14 cellular contexts compared by ENCODE assay signal in the genomic region with DNA sequence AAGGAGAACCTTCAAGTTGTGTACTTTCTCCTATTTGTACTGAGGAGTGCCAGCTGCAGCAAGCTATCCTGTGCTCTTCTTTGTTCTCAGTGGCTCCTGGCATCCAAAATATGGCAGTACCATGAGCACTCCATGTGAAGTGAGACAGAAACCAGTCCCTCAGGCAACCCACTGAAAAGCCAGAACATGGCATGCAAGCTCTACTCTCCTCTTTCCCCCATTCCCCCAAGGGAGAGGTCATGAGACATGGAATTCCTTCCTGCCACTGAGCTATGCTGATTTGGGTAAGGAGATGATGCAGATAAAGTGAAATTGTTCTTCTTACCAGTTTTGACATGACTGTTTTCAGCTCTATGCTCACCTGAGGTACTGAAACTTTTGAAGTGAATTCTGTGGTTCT. TPM values are rescaled to one million over a fixed set of nuclear protein-coding genes. Genes with fewer than 3 reads are reported as not detected.
DNase-seq lines count a peak whose midpoint lies in the region; ATAC-seq and TF ChIP-seq lines count a peak whose summit lies in the region.
"Had no signal": no experiment of that assay in that cellular context is flagged by ENCODE, and none has a peak within 500 bp of the region (broad histone marks: within the 10 kb centered on the region; RNA-seq: fewer than 3 reads in every experiment).

No MANE protein-coding gene starts in this region.

- DNase-seq in ELF-1 (ENCODE audit: low read depth, low spot score) (peak; percentile 18), chondrocyte (ENCODE audit: low spot score) (no peak), foreskin melanocyte (peak; percentile 65), type B pancreatic cell (ENCODE audit: extremely low spot score, unreplicated experiment) (no peak), DMS79 (lab: John Stamatoyannopoulos, UW) (no peak)
- DNase-seq in activated T-cell treated with anti-CD3 and anti-CD28 coated beads, Interleukin-2, amount 50 U/mL, for 1 hour = no peak
- DNase-seq: 8988T; AML-193; Caco-2; CD8-positive, alpha-beta memory T cell; GM23248; H9 had no signal

- H3K9me3 Mint-ChIP-seq in chondrocyte (ENCODE audit: low read depth) = peaks cover 11% of the 10 kb centered on the region
- H3K9me3 Mint-ChIP-seq in type B pancreatic cell = peaks cover 6% of the 10 kb centered on the region
- H3K9me3 Mint-ChIP-seq: H9 had no signal

- H3K27ac Mint-ChIP-seq in chondrocyte (ENCODE audit: unreplicated experiment) (peak overlapping the region; percentile 52), type B pancreatic cell (peak overlapping the region; percentile 44)
- H3K27ac Mint-ChIP-seq: CD8-positive, alpha-beta memory T cell; H9 had no signal

- H3K4me3 Mint-ChIP-seq in chondrocyte (ENCODE audit: unreplicated experiment) (no peak overlapping the region), type B pancreatic cell (no peak overlapping the region)
- H3K4me3 Mint-ChIP-seq: CD8-positive, alpha-beta memory T cell; H9 had no signal

- no peaks in the 10 kb centered on the region for H3K27me3 Mint-ChIP-seq in chondrocyte (ENCODE audit: low read depth)
- H3K27me3 Mint-ChIP-seq in type B pancreatic cell = no peaks in the 10 kb centered on the region

- ATAC-seq in HG03565 (IDR thresholded peaks at IDR 0.05; ENCODE audit: unreplicated experiment) = no peak
- ATAC-seq: HepG2 had no signal

- no peak for TF ChIP-seq CTCF in chondrocyte (IDR thresholded peaks at IDR 0.05)
- TF ChIP-seq CTCF in type B pancreatic cell (conservative IDR thresholded peaks at IDR 0.05) = no peak

- peaks cover 36% of the 10 kb centered on the region for H3K36me3 Mint-ChIP-seq in chondrocyte (ENCODE audit: low read depth)
- H3K36me3 Mint-ChIP-seq in type B pancreatic cell = no peaks in the 10 kb centered on the region
- H3K36me3 Mint-ChIP-seq: CD8-positive, alpha-beta memory T cell had no signal

- H3K4me1 Mint-ChIP-seq in chondrocyte (ENCODE audit: low read depth) (no peaks in the 10 kb centered on the region), type B pancreatic cell (ENCODE audit: unreplicated experiment) (no peaks in the 10 kb centered on the region)
- H3K4me1 Mint-ChIP-seq: CD8-positive, alpha-beta memory T cell had no signal

RNA-seq across cellular contexts. Expression of a gene that starts 22.7 kb away (rescaled TPM):
- total RNA-seq in chondrocyte (3.6 to 12.6 TPM (median 4.4 TPM) in 3 replicates), type B pancreatic cell (ENCODE audit: low replicate concordance) (9.5 and 16.0 TPM in 2 replicates)

RNA-seq across cellular contexts. Expression of a gene that starts 44.4 kb away (rescaled TPM):
- total RNA-seq in chondrocyte = 118 to 202 TPM (median 122 TPM) in 3 replicates
- total RNA-seq in type B pancreatic cell (ENCODE audit: low replicate concordance) = 97.8 and 164 TPM in 2 replicates

Comparison
In these comparisons a context has a peak if more than half of its experiments do, and no peak if none do; other contexts are left out.
1. DNase-seq: peak in ELF-1 (single experiment) and foreskin melanocyte (single experiment); none in chondrocyte (single experiment), type B pancreatic cell (single experiment), DMS79 (single experiment) and activated T-cell treated with anti-CD3 and anti-CD28 coated beads, Interleukin-2, amount 50 U/mL, for 1 hour (single experiment).